In the genomic region with DNA sequence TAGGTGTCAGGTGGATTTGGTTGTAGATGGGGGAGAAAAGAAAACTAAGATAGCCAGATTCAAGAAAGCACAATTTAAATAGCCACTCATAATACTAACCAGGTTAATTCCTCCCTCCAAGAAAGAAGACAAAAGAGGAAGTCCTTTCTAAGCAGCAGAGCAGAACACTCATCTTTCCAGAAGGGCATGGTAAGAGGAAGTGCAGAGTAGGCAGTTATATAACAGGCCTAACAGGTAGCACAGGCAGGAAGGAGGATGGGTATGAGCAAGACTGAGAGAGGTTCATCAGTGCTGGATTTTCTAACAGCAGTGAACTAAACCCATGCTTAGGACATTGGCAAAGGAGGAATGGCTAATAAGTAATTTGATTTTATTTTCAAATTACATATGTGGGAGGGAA, we compare ENCODE assay signal across 15 cellular contexts.
DNase-seq lines count a peak whose midpoint lies in the region; ATAC-seq and TF ChIP-seq lines count a peak whose summit lies in the region.
"Had no signal": no experiment of that assay in that cellular context is flagged by ENCODE, and none has a peak within 500 bp of the region (broad histone marks: within the 10 kb centered on the region; RNA-seq: fewer than 3 reads in every experiment).

No MANE protein-coding gene starts in this region.

- H3K18ac ChIP-seq in H9 (ENCODE audit: insufficient read length, low read depth, low read length): no peak overlapping the region

- H4K5ac ChIP-seq in H9 (ENCODE audit: insufficient read length, low read depth, low read length): no peak overlapping the region

- H3K27me3 ChIP-seq in HAP-1 (ENCODE audit: low read depth) (no peaks in the 10 kb centered on the region), H9 (ENCODE audit: insufficient read depth, low read length) (no peaks in the 10 kb centered on the region)
- H3K27me3 ChIP-seq: esophagus muscularis mucosa had no signal

- H3K4me1 Mint-ChIP-seq in H9: peaks cover 0 to 4% of the 10 kb centered on the region in 2 experiments; a peak in 1 of 4 replicates
- H3K4me1 Mint-ChIP-seq: central memory CD8-positive, alpha-beta T cell had no signal

- H3K36me3 ChIP-seq in HAP-1 (replicated peaks): no peaks in the 10 kb centered on the region
- H3K36me3 ChIP-seq: esophagus muscularis mucosa, prostate gland had no signal

- H2BK12ac ChIP-seq in H9 (ENCODE audit: insufficient read length, low read depth, low read length): no peak overlapping the region

- no peak overlapping the region for H3K9ac ChIP-seq in H9 (ENCODE audit: extremely low read depth, insufficient read length, low read length)

- H2BK120ac ChIP-seq in H9 (ENCODE audit: low read depth, low read length, poor library complexity, severe bottlenecking): no peak overlapping the region

- H2BK5ac ChIP-seq in H9 (ENCODE audit: insufficient read length, low read length): no peak overlapping the region

- no peaks in the 10 kb centered on the region for H3K79me2 ChIP-seq in H9 (ENCODE audit: insufficient read depth, low read length)

- H3K14ac ChIP-seq in H9 (ENCODE audit: insufficient read depth, low read length): no peak overlapping the region

- no peak overlapping the region for H2AK5ac ChIP-seq in H9 (ENCODE audit: insufficient read length, low read length)

- no peaks in the 10 kb centered on the region for H3K27me3 Mint-ChIP-seq in H9 (ENCODE audit: low read depth)
- H3K27me3 Mint-ChIP-seq: activated CD8-positive, alpha-beta T cell treated with anti-CD3 and anti-CD28 coated beads for 36 hours; central memory CD8-positive, alpha-beta T cell had no signal

- H3K9me3 ChIP-seq in HAP-1: no peaks in the 10 kb centered on the region
- no peaks in the 10 kb centered on the region for H3K9me3 ChIP-seq in H9 (ENCODE audit: control insufficient read depth, low read depth, low read length)
- H3K9me3 ChIP-seq: esophagus muscularis mucosa, prostate gland had no signal

- no peak for TF ChIP-seq CTCF in H9 (conservative IDR thresholded peaks at IDR 0.05)

- H3K36me3 Mint-ChIP-seq in H9 (ENCODE audit: insufficient read depth in 1 of 3, low read depth in 3 of 3): no peaks in the 10 kb centered on the region

- no peaks in the 10 kb centered on the region for H3K79me1 ChIP-seq in H9 (ENCODE audit: insufficient read depth, low read depth, low read length, poor library complexity, severe bottlenecking)

- H3K23me2 ChIP-seq in H9 (ENCODE audit: insufficient read length, low read depth, low read length, poor library complexity, severe bottlenecking): no peaks in the 10 kb centered on the region

- no peak overlapping the region for H3K27ac Mint-ChIP-seq in H9
- H3K27ac Mint-ChIP-seq: activated CD8-positive, alpha-beta T cell treated with anti-CD3 and anti-CD28 coated beads for 36 hours had no signal

- H3K23ac ChIP-seq in H9 (ENCODE audit: insufficient read length, low read depth, low read length): no peak overlapping the region

- no peak overlapping the region for H2BK20ac ChIP-seq in H9 (ENCODE audit: low read depth, low read length, poor library complexity, severe bottlenecking)

- H3K27ac ChIP-seq in H9 (ENCODE audit: insufficient read length, low read depth, low read length): no peak overlapping the region
- H3K27ac ChIP-seq: esophagus muscularis mucosa, prostate gland had no signal

- no peak overlapping the region for H3K4me3 Mint-ChIP-seq in H9
- H3K4me3 Mint-ChIP-seq: activated CD8-positive, alpha-beta T cell treated with anti-CD3 and anti-CD28 coated beads for 36 hours; central memory CD8-positive, alpha-beta T cell had no signal

- H4K20me1 ChIP-seq in H9 (ENCODE audit: control insufficient read depth, insufficient read depth, insufficient read length): no peaks in the 10 kb centered on the region

- no peaks in the 10 kb centered on the region for H3K9me3 Mint-ChIP-seq in H9
- H3K9me3 Mint-ChIP-seq: activated CD8-positive, alpha-beta T cell treated with anti-CD3 and anti-CD28 coated beads for 36 hours had no signal

- H3K4ac ChIP-seq in H9 (ENCODE audit: low read depth, low read length): no peak overlapping the region

- no peak overlapping the region for H4K91ac ChIP-seq in H9 (ENCODE audit: insufficient read length, low read depth, low read length)

- H3T11ph ChIP-seq in H9 (ENCODE audit: low read length): no peak overlapping the region

- no peaks in the 10 kb centered on the region for H3K4me1 ChIP-seq in HAP-1
- H3K4me1 ChIP-seq in H9 (ENCODE audit: insufficient read depth, low read length): peaks cover 2% of the 10 kb centered on the region; the same call in 1 of the 2 replicates
- H3K4me1 ChIP-seq: prostate gland had no signal

- no peak overlapping the region for H3K4me2 ChIP-seq in H9 (ENCODE audit: insufficient read depth, insufficient read length, low read length)

- no peak overlapping the region for H2AFZ ChIP-seq in H9 (ENCODE audit: low read length)

- H2BK15ac ChIP-seq in H9 (ENCODE audit: low read depth, low read length): no peak overlapping the region

- peak; percentile 72 for DNase-seq in SKM-1 treated with dmso at 0.1 percent for 144 hours (lab: John Stamatoyannopoulos, UW; ENCODE audit: unreplicated experiment)
- DNase-seq in renal cortical epithelial cell (ENCODE audit: low read depth): peak; percentile 10
- DNase-seq in glomerular visceral epithelial cell (ENCODE audit: extremely low spot score): no peak
- no peak for DNase-seq in HAP-1 (ENCODE audit: low spot score in 2 of 2)
- DNase-seq in H9: no peak
- DNase-seq: activated CD8-positive, alpha-beta T cell treated with anti-CD3 and anti-CD28 coated beads for 36 hours; activated naive CD4-positive, alpha-beta T cell treated with anti-CD3 and anti-CD28 coated beads, Interleukin-2, amount 50 U/mL, for 16 hours; NCI-H1436 treated with DMSO at 0.1 percent for 48 hours; NK-92 treated with Interleukin-12 subunit alpha and Interleukin-12 subunit beta, amount 100 ng/mL, for 24 hours had no signal

- ATAC-seq in GM18870 (IDR thresholded peaks at IDR 0.05; ENCODE audit: unreplicated experiment): peak; percentile 74
- peak; percentile 68 for ATAC-seq in HG03571 (IDR thresholded peaks at IDR 0.05; ENCODE audit: unreplicated experiment)
- no peak for ATAC-seq in GM18520 (IDR thresholded peaks at IDR 0.05; ENCODE audit: unreplicated experiment)
- ATAC-seq: activated CD8-positive, alpha-beta T cell treated with anti-CD3 and anti-CD28 coated beads for 36 hours had no signal

- no peak overlapping the region for H3K4me3 ChIP-seq in HAP-1
- H3K4me3 ChIP-seq: esophagus muscularis mucosa, prostate gland had no signal

- in situ Hi-C loops in HAP-1 (cut with MboI; ENCODE audit: low sequenced_read_pairs): no loop called here

- no peak overlapping the region for H4K8ac ChIP-seq in H9 (replicated peaks; ENCODE audit: insufficient read length, low read depth, low read length)

- H3K56ac ChIP-seq in H9 (ENCODE audit: insufficient read length, low read depth, low read length): no peak overlapping the region

Comparison
In these comparisons a context has a peak if more than half of its experiments do, and no peak if none do; other contexts are left out.
1. DNase-seq: peak in SKM-1 treated with dmso at 0.1 percent for 144 hours (single experiment) and renal cortical epithelial cell (single experiment); none in glomerular visceral epithelial cell (single experiment), HAP-1 (0 of 2) and H9 (single experiment).